23 cellular contexts compared by ENCODE assay signal in the genomic region with DNA sequence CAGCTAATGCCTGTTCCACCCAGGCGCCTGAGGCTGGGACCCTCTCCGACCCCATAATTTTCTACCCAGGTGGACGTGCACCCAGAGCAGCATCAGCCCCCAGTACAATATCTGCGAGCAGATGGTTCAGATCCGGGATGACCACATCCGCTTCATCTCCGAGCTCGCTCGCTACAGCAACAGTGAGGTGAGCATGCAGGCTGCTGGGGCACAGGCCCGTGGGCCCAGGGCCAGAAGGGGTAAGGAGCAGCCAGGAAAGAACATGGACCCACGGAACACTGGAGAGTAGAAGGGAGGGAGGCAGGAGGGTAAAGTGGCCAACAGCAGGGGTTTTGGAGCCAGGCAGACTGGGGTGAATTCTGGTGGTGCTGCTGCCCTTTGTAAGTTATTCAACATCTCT. TPM values are rescaled to one million over a fixed set of nuclear protein-coding genes. Genes with fewer than 3 reads are reported as not detected.
DNase-seq lines count a peak whose midpoint lies in the region; ATAC-seq and TF ChIP-seq lines count a peak whose summit lies in the region.
"Had no signal": no experiment of that assay in that cellular context is flagged by ENCODE, and none has a peak within 500 bp of the region (broad histone marks: within the 10 kb centered on the region; RNA-seq: fewer than 3 reads in every experiment).

No MANE protein-coding gene starts in this region.

- no peak overlapping the region for H3K9ac ChIP-seq in BLaER1

- no peak for TF ChIP-seq CTCF in CD4-positive, alpha-beta T cell (IDR thresholded peaks at IDR 0.05)

- intact Hi-C loops in CD4-positive, alpha-beta T cell (cut with DNase I, micrococcal nuclease), result no loop called here

- no peaks in the 10 kb centered on the region for H3K27me3 ChIP-seq in BLaER1
- no peaks in the 10 kb centered on the region for H3K27me3 ChIP-seq in CD4-positive, alpha-beta T cell (ENCODE audit: control insufficient read depth, insufficient read depth, low read length)
- H3K27me3 ChIP-seq: ascending aorta, dorsolateral prefrontal cortex, sigmoid colon had no signal

- H3K27ac Mint-ChIP-seq in CD4-positive, alpha-beta T cell, result peak overlapping the region; percentile 73
- peak overlapping the region; percentile 77 for H3K27ac Mint-ChIP-seq in activated CD8-positive, alpha-beta T cell treated with anti-CD3 and anti-CD28 coated beads, Interleukin-2, amount 10 ng/mL, durations not matched to agents 7 days and 5 days
- H3K27ac Mint-ChIP-seq in memory B cell, result peak overlapping the region; percentile 75
- H3K27ac Mint-ChIP-seq: nephron had no signal

- H3K9me3 Mint-ChIP-seq in CD4-positive, alpha-beta T cell, result no peaks in the 10 kb centered on the region
- no peaks in the 10 kb centered on the region for H3K9me3 Mint-ChIP-seq in activated CD8-positive, alpha-beta T cell treated with anti-CD3 and anti-CD28 coated beads, Interleukin-2, amount 10 ng/mL, durations not matched to agents 7 days and 5 days (ENCODE audit: insufficient read depth)
- H3K9me3 Mint-ChIP-seq in memory B cell, result no peaks in the 10 kb centered on the region
- H3K9me3 Mint-ChIP-seq: activated B cell treated with CpG ODN at 0.5 μM for 24 hours, nephron had no signal

- H3K36me3 Mint-ChIP-seq in CD4-positive, alpha-beta T cell (ENCODE audit: low read depth), result peaks cover 86% of the 10 kb centered on the region
- H3K36me3 Mint-ChIP-seq in activated CD8-positive, alpha-beta T cell treated with anti-CD3 and anti-CD28 coated beads, Interleukin-2, amount 10 ng/mL, durations not matched to agents 7 days and 5 days (ENCODE audit: low read depth), result peaks cover 76% of the 10 kb centered on the region
- peaks cover 22% of the 10 kb centered on the region for H3K36me3 Mint-ChIP-seq in memory B cell

- peak overlapping the region; percentile 69 for H3K4me2 ChIP-seq in BLaER1

- peaks cover 57% of the 10 kb centered on the region for H3K4me1 Mint-ChIP-seq in CD4-positive, alpha-beta T cell (ENCODE audit: low read depth)
- peaks cover 41% of the 10 kb centered on the region for H3K4me1 Mint-ChIP-seq in activated CD8-positive, alpha-beta T cell treated with anti-CD3 and anti-CD28 coated beads, Interleukin-2, amount 10 ng/mL, durations not matched to agents 7 days and 5 days (ENCODE audit: low read depth)
- peaks cover 23% of the 10 kb centered on the region for H3K4me1 Mint-ChIP-seq in memory B cell
- H3K4me1 Mint-ChIP-seq: nephron had no signal

- H3K27me3 Mint-ChIP-seq in CD4-positive, alpha-beta T cell, result no peaks in the 10 kb centered on the region
- H3K27me3 Mint-ChIP-seq in activated CD8-positive, alpha-beta T cell treated with anti-CD3 and anti-CD28 coated beads, Interleukin-2, amount 10 ng/mL, durations not matched to agents 7 days and 5 days (ENCODE audit: low read depth), result no peaks in the 10 kb centered on the region
- no peaks in the 10 kb centered on the region for H3K27me3 Mint-ChIP-seq in memory B cell
- H3K27me3 Mint-ChIP-seq: activated B cell treated with CpG ODN at 0.5 μM for 24 hours had no signal

- H3K9me3 ChIP-seq in BLaER1, result no peaks in the 10 kb centered on the region
- no peaks in the 10 kb centered on the region for H3K9me3 ChIP-seq in CD4-positive, alpha-beta T cell (ENCODE audit: control insufficient read depth, low read length)
- H3K9me3 ChIP-seq: ascending aorta, sigmoid colon, thoracic aorta had no signal

- DNase-seq in CD4-positive, alpha-beta T cell, result no peak
- DNase-seq in activated CD8-positive, alpha-beta T cell treated with anti-CD3 and anti-CD28 coated beads, Interleukin-2, amount 10 ng/mL, durations not matched to agents 7 days and 5 days, result no peak
- DNase-seq in memory B cell (ENCODE audit: low spot score in 2 of 2) (no peak), NCI-H345 (lab: John Stamatoyannopoulos, UW) (no peak), COLO829 (ENCODE audit: low spot score) (no peak)
- DNase-seq: activated B cell treated with CpG ODN at 0.5 μM for 24 hours, activated gamma-delta T cell, COR-L47, DMS79, Karpas-422, left colon, NCI-H2171 treated with DMSO at 0.1 percent for 48 hours, posterior cingulate gyrus, RPMI8226, sigmoid colon, T-helper 9 cell had no signal

- CTCF ChIA-PET in CD4-positive, alpha-beta T cell (lab: Charles Lee), result no interaction called here
- CTCF ChIA-PET in activated CD8-positive, alpha-beta T cell treated with anti-CD3 and anti-CD28 coated beads, Interleukin-2, amount 10 ng/mL, durations not matched to agents 7 days and 5 days (lab: Charles Lee), result interaction anchor here (0.9 kb wide), 1 partner anchor 59 kb away, joined by 3 read pairs; no protein-coding TSS in a partner anchor

- no peak overlapping the region for H3K4me3 ChIP-seq in BLaER1
- H3K4me3 ChIP-seq: ascending aorta, dorsolateral prefrontal cortex, sigmoid colon, SK-N-MC, thoracic aorta had no signal

- peaks cover 56% of the 10 kb centered on the region for H3K4me1 ChIP-seq in BLaER1
- H3K4me1 ChIP-seq: ascending aorta, sigmoid colon had no signal

- H3K4me3 Mint-ChIP-seq in CD4-positive, alpha-beta T cell, result no peak overlapping the region
- H3K4me3 Mint-ChIP-seq in activated CD8-positive, alpha-beta T cell treated with anti-CD3 and anti-CD28 coated beads, Interleukin-2, amount 10 ng/mL, durations not matched to agents 7 days and 5 days, result no peak overlapping the region
- H3K4me3 Mint-ChIP-seq in memory B cell, result no peak overlapping the region
- H3K4me3 Mint-ChIP-seq: activated B cell treated with CpG ODN at 0.5 μM for 24 hours, nephron had no signal

- POLR2A ChIA-PET in CD4-positive, alpha-beta T cell (lab: Charles Lee), result no interaction called here
- POLR2A ChIA-PET in activated CD8-positive, alpha-beta T cell treated with anti-CD3 and anti-CD28 coated beads, Interleukin-2, amount 10 ng/mL, durations not matched to agents 7 days and 5 days (lab: Charles Lee), result no interaction called here

- peaks cover 85% of the 10 kb centered on the region for H3K36me3 ChIP-seq in BLaER1
- H3K36me3 ChIP-seq: sigmoid colon had no signal

- peak overlapping the region; percentile 49; the same call in 1 of the 2 replicates for H3K27ac ChIP-seq in BLaER1
- H3K27ac ChIP-seq in CD4-positive, alpha-beta T cell (ENCODE audit: low read depth, low read length), result no peak overlapping the region
- H3K27ac ChIP-seq: ascending aorta, sigmoid colon, SK-N-MC, thoracic aorta had no signal

- ATAC-seq in CD4-positive, alpha-beta T cell (ENCODE audit: poor library complexity), result no peak
- no peak for ATAC-seq in activated CD8-positive, alpha-beta T cell treated with anti-CD3 and anti-CD28 coated beads, Interleukin-2, amount 10 ng/mL, durations not matched to agents 7 days and 5 days
- ATAC-seq in memory B cell (ENCODE audit: low read depth) (no peak), HG02885 (IDR thresholded peaks at IDR 0.05; ENCODE audit: poor library complexity, unreplicated experiment) (no peak)

- peaks cover 28% of the 10 kb centered on the region; the same call in 1 of the 2 replicates for H4K20me1 ChIP-seq in BLaER1

RNA-seq across cellular contexts. Expression of a gene that starts 45.7 kb away (rescaled TPM):
- 100 to 1,000 TPM; 271 to 287 TPM for total RNA-seq in CD4-positive, alpha-beta T cell
- 100 to 1,000 TPM; 512 to 516 TPM for total RNA-seq in activated CD8-positive, alpha-beta T cell treated with anti-CD3 and anti-CD28 coated beads, Interleukin-2, amount 10 ng/mL, durations not matched to agents 7 days and 5 days
